In genomic region chr1:23824711-23825075, GRCh38 we compare ENCODE assay signal across 8 cellular contexts. TPM values are rescaled to one million over a fixed set of nuclear protein-coding genes. Genes with fewer than 3 reads are reported as not detected.
DNase-seq lines count a peak whose midpoint lies in the region; ATAC-seq, FAIRE-seq and TF ChIP-seq lines count a peak whose summit lies in the region.

No MANE protein-coding gene starts in this region.

- TF ChIP-seq CTCF in A549 (IDR thresholded peaks at IDR 0.05) (no peak), mucosa of descending colon (IDR thresholded peaks at IDR 0.05) (no peak)

- H3K27ac Mint-ChIP-seq in central memory CD8-positive, alpha-beta T cell (ENCODE audit: low read depth) = peak overlapping the region; percentile 92

- no peaks in the 10 kb centered on the region for H3K27me3 Mint-ChIP-seq in central memory CD8-positive, alpha-beta T cell

- H3K9me3 Mint-ChIP-seq in central memory CD8-positive, alpha-beta T cell = no peaks in the 10 kb centered on the region

- CTCF ChIA-PET in A549 (lab: Yijun Ruan, JAX) = interaction anchor here (1.8 to 8.4 kb wide), 2 partner anchors 15 to 30 kb away, joined by 6 to 57 read pairs; no protein-coding TSS in a partner anchor

- H3K36me3 ChIP-seq in HUES48 (ENCODE audit: control insufficient read depth, insufficient read depth, low read length) (no peaks in the 10 kb centered on the region), mucosa of descending colon (ENCODE audit: low read depth) (no peaks in the 10 kb centered on the region)

- H3K27me3 ChIP-seq in HUES48 (ENCODE audit: control insufficient read depth, insufficient read depth, low read length) = no peaks in the 10 kb centered on the region

- no peak for TF ChIP-seq POLR2A in A549 (IDR thresholded peaks at IDR 0.05; ENCODE audit: low read length)

- peak overlapping the region; percentile 90 for H3K4me3 Mint-ChIP-seq in central memory CD8-positive, alpha-beta T cell

- TF ChIP-seq EP300 in A549 (IDR thresholded peaks at IDR 0.05) = no peak

- H3K4me1 ChIP-seq in A549 (no peaks in the 10 kb centered on the region; the same call in 2 of the 3 replicates), HUES48 (ENCODE audit: control insufficient read depth, insufficient read depth, low read length) (no peaks in the 10 kb centered on the region), mucosa of descending colon (ENCODE audit: low read depth) (peaks cover 5% of the 10 kb centered on the region)

- ATAC-seq in A549 = 0 out of 6 replicates have a peak, but pooled peaks of 1 of the 2 experiments have one; percentile 20
- peak; percentile 11 for ATAC-seq in central memory CD8-positive, alpha-beta T cell (replicated peaks; ENCODE audit: extremely low read depth, poor library complexity, severe bottlenecking)
- peak; percentile 31 for ATAC-seq in mucosa of descending colon
- ATAC-seq in GM21619 (IDR thresholded peaks at IDR 0.05; ENCODE audit: unreplicated experiment) = no peak

- no peak for FAIRE-seq in A549 (lab: Jason Lieb, UNC)

- WGBS in A549 (ENCODE audit: missing lambda C conversion rate) = 3% methylated on average over 8 of the region's 8 CpGs

- H3K4me1 Mint-ChIP-seq in central memory CD8-positive, alpha-beta T cell = peaks cover 21% of the 10 kb centered on the region

- H3K9ac ChIP-seq in HUES48 (ENCODE audit: low read depth, low read length) = peak overlapping the region; percentile 94

- intact Hi-C loops in mucosa of descending colon (cut with DNase I, micrococcal nuclease) = no loop called here

- H3K9me3 ChIP-seq in A549 (no peaks in the 10 kb centered on the region), HUES48 (ENCODE audit: control insufficient read depth, insufficient read depth, low read length) (no peaks in the 10 kb centered on the region), mucosa of descending colon (no peaks in the 10 kb centered on the region)

- H3K4me2 ChIP-seq in A549 = peak overlapping the region; percentile 82

- POLR2A ChIA-PET in A549 (lab: Yijun Ruan, JAX) = interaction anchor here (1.1 to 1.6 kb wide), 2 partner anchors 14 to 46 kb away, joined by 7 to 9 read pairs; partner anchors contain the start of gene PITHD1

- H3K27ac ChIP-seq in A549 = peak overlapping the region; percentile 85 to 100
- H3K27ac ChIP-seq in HUES48 (ENCODE audit: low read depth, low read length) = peak overlapping the region; percentile 97

- no peak for TF ChIP-seq RAD21 in A549 (conservative IDR thresholded peaks at IDR 0.05 in 1 of 2, IDR thresholded peaks at IDR 0.05 in 1 of 2)

- peaks cover 6% of the 10 kb centered on the region for H3K36me3 Mint-ChIP-seq in central memory CD8-positive, alpha-beta T cell (ENCODE audit: insufficient read depth)

- H3K4me3 ChIP-seq in A549 = peak overlapping the region; percentile 80
- H3K4me3 ChIP-seq in HUES48 (ENCODE audit: low read depth, low read length) = peak overlapping the region; percentile 97
- peak overlapping the region; percentile 58 for H3K4me3 ChIP-seq in mucosa of descending colon

- DNase-seq in A549 (ENCODE audit: low read depth in 1 of 2, low spot score in 1 of 2) = no peak
- no peak for DNase-seq in central memory CD8-positive, alpha-beta T cell (ENCODE audit: low spot score in 2 of 2)
- DNase-seq in mucosa of descending colon = no peak
- DNase-seq in stimulated activated CD4-positive, alpha-beta T cell treated with anti-CD3 and anti-CD28 coated beads, Interleukin-2, amount 100 ng/mL, for 24 hours = no peak
- DNase-seq in EL = no peak
- no peak for DNase-seq in glomerular visceral epithelial cell (ENCODE audit: extremely low spot score)

TF ChIP-seq in A549, 52 proteins besides CTCF, POLR2A, EP300 and RAD21:
- TF ChIP-seq, protein P1, sequence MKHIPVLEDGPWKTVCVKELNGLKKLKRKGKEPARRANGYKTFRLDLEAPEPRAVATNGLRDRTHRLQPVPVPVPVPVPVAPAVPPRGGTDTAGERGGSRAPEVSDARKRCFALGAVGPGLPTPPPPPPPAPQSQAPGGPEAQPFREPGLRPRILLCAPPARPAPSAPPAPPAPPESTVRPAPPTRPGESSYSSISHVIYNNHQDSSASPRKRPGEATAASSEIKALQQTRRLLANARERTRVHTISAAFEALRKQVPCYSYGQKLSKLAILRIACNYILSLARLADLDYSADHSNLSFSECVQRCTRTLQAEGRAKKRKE (CRISPR knock-in tag; IDR thresholded peaks at IDR 0.05; ENCODE audit: low read depth) = no peak
- TF ChIP-seq PBX3 (IDR thresholded peaks at IDR 0.05) (no peak), KDM1A (IDR thresholded peaks at IDR 0.05; ENCODE audit: low read depth) (no peak), FOSL2 (IDR thresholded peaks at IDR 0.05) (no peak), FOSL2 (CRISPR knock-in tag; IDR thresholded peaks at IDR 0.05) (no peak), HMGXB4 (CRISPR knock-in tag; IDR thresholded peaks at IDR 0.05; ENCODE audit: borderline replicate concordance) (no peak)

RNA-seq across cellular contexts. Expression of gene HMGCL, which starts 0.5 kb away (rescaled TPM):
- 18.0 and 18.9 TPM in 2 replicates for polyA plus RNA-seq in A549 (2011; rRNA removed)
- 7.9 and 9.7 TPM in 2 replicates for polyA plus RNA-seq in A549 (2012; cell fraction: cytosol; rRNA removed)
- polyA plus RNA-seq in A549 (2012; cell fraction: nucleus; rRNA removed) = 8.1 and 9.5 TPM in 2 replicates
- polyA plus RNA-seq in A549 (2017; fragmentation: RNase III; extraction: RNeasy Plus Mini Kit Qiagen cat#74134 plus additional on column Dnase treatment) = 9.7 to 11.5 TPM (median 10.9 TPM) in 3 replicates
- 10.6 and 12.6 TPM in 2 replicates for polyA minus RNA-seq in A549 (2011; rRNA and poly(A)+ RNA removed)
- 10 to 100 TPM; 45.2 to 83.4 (median 62.6) TPM for total RNA-seq in mucosa of descending colon

RNA-seq across cellular contexts. Expression of gene GALE, which starts 24.1 kb away (rescaled TPM):
- polyA plus RNA-seq in A549 (2011; rRNA removed) (38.9 and 39.9 TPM in 2 replicates), A549 (2017; fragmentation: RNase III; extraction: RNeasy Plus Mini Kit Qiagen cat#74134 plus additional on column Dnase treatment) (45.6 to 48.1 TPM (median 46.9 TPM) in 3 replicates)
- polyA plus RNA-seq in A549 (2012; cell fraction: cytosol; rRNA removed) = 84.8 and 93.4 TPM in 2 replicates
- 123 and 128 TPM in 2 replicates for polyA plus RNA-seq in A549 (2012; cell fraction: nucleus; rRNA removed)
- 30.3 and 35.6 TPM in 2 replicates for polyA minus RNA-seq in A549 (2011; rRNA and poly(A)+ RNA removed)
- total RNA-seq in mucosa of descending colon = 100 to 1,000 TPM in 2 of 3 donors, 10 to 100 TPM in 1; 55.7 to 156 (median 127) TPM

RNA-seq across cellular contexts. Expression of gene LYPLA2, which starts 33.7 kb away (rescaled TPM):
- polyA plus RNA-seq in A549 (2011; rRNA removed) = 17.8 and 26.0 TPM in 2 replicates
- polyA plus RNA-seq in A549 (2012; cell fraction: cytosol; rRNA removed) = 39.3 and 56.7 TPM in 2 replicates
- 67.9 and 84.5 TPM in 2 replicates for polyA plus RNA-seq in A549 (2012; cell fraction: nucleus; rRNA removed)
- 43.8 to 49.2 TPM (median 46.7 TPM) in 3 replicates for polyA plus RNA-seq in A549 (2017; fragmentation: RNase III; extraction: RNeasy Plus Mini Kit Qiagen cat#74134 plus additional on column Dnase treatment)
- polyA minus RNA-seq in A549 (2011; rRNA and poly(A)+ RNA removed) = 17.8 and 25.3 TPM in 2 replicates
- total RNA-seq in mucosa of descending colon = 10 to 100 TPM; 49.9 to 89.0 (median 88.0) TPM

RNA-seq across cellular contexts. Expression of gene FUCA1, which starts 43.4 kb away (rescaled TPM):
- polyA plus RNA-seq in A549 (2011; rRNA removed) = 14.8 and 16.1 TPM in 2 replicates
- 4.0 and 5.0 TPM in 2 replicates for polyA plus RNA-seq in A549 (2012; cell fraction: cytosol; rRNA removed)
- 4.9 and 5.1 TPM in 2 replicates for polyA plus RNA-seq in A549 (2012; cell fraction: nucleus; rRNA removed)
- polyA plus RNA-seq in A549 (2017; fragmentation: RNase III; extraction: RNeasy Plus Mini Kit Qiagen cat#74134 plus additional on column Dnase treatment) = 9.0 to 10.8 TPM (median 9.7 TPM) in 3 replicates
- polyA minus RNA-seq in A549 (2011; rRNA and poly(A)+ RNA removed) = 3.6 and 3.8 TPM in 2 replicates
- total RNA-seq in mucosa of descending colon = 100 to 1,000 TPM in 2 of 3 donors, 10 to 100 TPM in 1; 82.2 to 171 (median 159) TPM

RNA-seq across cellular contexts. Expression of gene PITHD1, which starts 46.5 kb away (rescaled TPM):
- polyA plus RNA-seq in A549 (2011; rRNA removed) = 34.0 and 41.0 TPM in 2 replicates
- 32.4 and 33.3 TPM in 2 replicates for polyA plus RNA-seq in A549 (2012; cell fraction: cytosol; rRNA removed)
- polyA plus RNA-seq in A549 (2012; cell fraction: nucleus; rRNA removed) = 14.6 and 24.5 TPM in 2 replicates
- polyA plus RNA-seq in A549 (2017; fragmentation: RNase III; extraction: RNeasy Plus Mini Kit Qiagen cat#74134 plus additional on column Dnase treatment) = 25.4 to 29.2 TPM (median 26.3 TPM) in 3 replicates
- polyA minus RNA-seq in A549 (2011; rRNA and poly(A)+ RNA removed) = 7.8 and 9.3 TPM in 2 replicates
- total RNA-seq in mucosa of descending colon = 10 to 100 TPM; 38.9 to 53.2 (median 39.6) TPM
